18 cellular contexts compared by ENCODE assay signal in genomic region chr11:1295086-1295485, GRCh38.
"Had no signal": no experiment of that assay in that cellular context is flagged by ENCODE, and none has a peak within 500 bp of the region (broad histone marks: within the 10 kb centered on the region; RNA-seq: fewer than 3 reads in every experiment).

No MANE protein-coding gene starts in this region.

- H3K27ac Mint-ChIP-seq: activated naive CD8-positive, alpha-beta T cell treated with anti-CD3 and anti-CD28 coated beads, Interleukin-2, amount 10 ng/mL, durations not matched to agents 7 days and 5 days; nephron progenitor cell; T-cell had no signal

- H3K36me3 Mint-ChIP-seq: activated naive CD8-positive, alpha-beta T cell treated with anti-CD3 and anti-CD28 coated beads, Interleukin-2, amount 10 ng/mL, durations not matched to agents 7 days and 5 days had no signal

- DNase-seq: activated CD4-positive, alpha-beta T cell treated with anti-CD3 and anti-CD28 coated beads for 4 hours; activated CD4-positive, alpha-beta T cell treated with anti-CD3 and anti-CD28 coated beads, Interleukin-2, amount 50 U/mL, for 48 hours; activated CD4-positive, CD25-positive, alpha-beta regulatory T cell; activated naive CD8-positive, alpha-beta T cell treated with anti-CD3 and anti-CD28 coated beads, Interleukin-2, amount 10 ng/mL, durations not matched to agents 7 days and 5 days; activated T-cell treated with anti-CD3 and anti-CD28 coated beads for 4 hours; amygdala; cortex of kidney; mesenchymal stem cell; mucosa of descending colon; nephron progenitor cell; SJCRH30; stimulated activated CD4-positive, alpha-beta T cell treated with anti-CD3 and anti-CD28 coated beads, Interleukin-4, amount 100 ng/mL, for 1 hour; stimulated activated naive CD4-positive, alpha-beta T cell treated with Interleukin-2 at 50 U/mL for 16 hours had no signal

- H3K9ac ChIP-seq: parathyroid adenoma had no signal

- H3K4me1 Mint-ChIP-seq: activated naive CD8-positive, alpha-beta T cell treated with anti-CD3 and anti-CD28 coated beads, Interleukin-2, amount 10 ng/mL, durations not matched to agents 7 days and 5 days had no signal

- ATAC-seq: mucosa of descending colon, right lobe of liver, T-cell had no signal

- H3K4me1 ChIP-seq: parathyroid adenoma, SJCRH30 had no signal

- H3K27me3 Mint-ChIP-seq: activated naive CD8-positive, alpha-beta T cell treated with anti-CD3 and anti-CD28 coated beads, Interleukin-2, amount 10 ng/mL, durations not matched to agents 7 days and 5 days; T-cell had no signal

- H3K4me3 Mint-ChIP-seq: activated naive CD8-positive, alpha-beta T cell treated with anti-CD3 and anti-CD28 coated beads, Interleukin-2, amount 10 ng/mL, durations not matched to agents 7 days and 5 days; nephron progenitor cell; T-cell had no signal

- H3K9me3 Mint-ChIP-seq: activated naive CD8-positive, alpha-beta T cell treated with anti-CD3 and anti-CD28 coated beads, Interleukin-2, amount 10 ng/mL, durations not matched to agents 7 days and 5 days; nephron progenitor cell; T-cell had no signal

- H3K27me3 ChIP-seq: right lobe of liver, SJCRH30 had no signal

- H3K27ac ChIP-seq: epithelial cell of prostate, parathyroid adenoma, right lobe of liver, SJCRH30 had no signal

- H3K9me3 ChIP-seq: mucosa of descending colon, right lobe of liver, SJCRH30 had no signal

- H3K4me3 ChIP-seq: mucosa of descending colon, right lobe of liver, SJCRH30, smooth muscle cell had no signal
